ENCODE assay signal across 8 cellular contexts in the genomic region with DNA sequence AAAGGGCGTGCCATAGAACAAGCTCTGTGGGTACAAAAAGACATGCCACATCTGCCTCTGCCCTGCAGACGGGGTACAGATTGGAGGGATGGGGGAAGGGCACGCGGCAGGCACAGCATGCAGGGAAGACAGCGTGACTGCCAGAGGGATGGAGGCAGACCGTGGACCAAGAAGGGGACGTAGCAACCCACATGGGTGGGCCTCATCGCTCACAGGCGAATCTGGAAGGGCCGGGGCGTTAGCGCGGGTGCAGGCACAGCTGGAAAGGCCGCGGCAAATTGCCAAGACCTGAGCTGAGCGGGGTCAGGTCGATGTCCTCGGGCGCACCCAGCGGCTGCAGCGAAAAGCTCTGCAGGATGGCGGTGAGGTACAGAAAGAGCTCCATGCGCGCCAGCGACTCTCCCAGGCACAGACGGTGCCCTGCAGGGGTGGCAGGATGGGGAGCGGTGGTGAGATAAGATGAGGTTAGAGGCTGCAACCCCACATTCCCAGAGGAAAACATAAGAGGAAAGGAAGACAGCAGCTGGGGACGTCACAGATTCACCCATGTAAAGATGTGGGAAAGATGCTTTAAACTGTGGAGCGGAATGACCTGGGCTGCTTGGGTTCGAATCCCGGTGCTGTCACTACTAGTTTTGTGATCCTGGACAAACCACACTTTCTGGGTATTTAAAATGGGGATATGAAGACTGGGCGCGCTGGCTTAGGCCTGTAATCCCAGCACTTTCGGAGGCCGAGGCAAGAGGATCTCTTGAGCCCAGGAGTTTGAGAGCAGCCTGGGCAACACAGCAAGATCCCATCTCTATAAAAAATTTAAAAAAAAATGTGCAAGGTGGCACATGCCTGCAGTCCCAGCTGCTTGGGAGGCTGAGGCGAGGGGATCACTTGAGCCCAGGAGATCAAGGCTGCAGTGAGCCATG. TPM values are rescaled to one million over a fixed set of nuclear protein-coding genes. Genes with fewer than 3 reads are reported as not detected.
DNase-seq lines count a peak whose midpoint lies in the region; ATAC-seq, FAIRE-seq and TF ChIP-seq lines count a peak whose summit lies in the region.
"Not testable (repeated sequence)": the region's sequence is repeated elsewhere in the genome, so short reads cannot be mapped to it uniquely, and the experiment has no call there.

No MANE protein-coding gene starts in this region.

- POLR2A ChIA-PET in GM12878 (lab: Charles Lee) = interaction anchor here (1.0 to 2.9 kb wide), 2 partner anchors 40 to 66 kb away, joined by 4 to 11 read pairs; a partner anchor contains a TSS

- not testable (repeated sequence) for H3K9me3 ChIP-seq in GM12878 (replicated peaks; ENCODE audit: control insufficient read depth, insufficient read depth, low read length)

- SMC1A ChIA-PET in GM12878 (lab: Charles Lee; ENCODE audit: uncharacterized antibody, unreplicated experiment) = interaction anchor here (0.6 to 3.2 kb wide), 10 partner anchors 10 to 1600 kb away, joined by 3 to 56 read pairs (median 4); a partner anchor contains a TSS

- TF ChIP-seq CTCF in GM12878 (IDR thresholded peaks at IDR 0.05 in 2 of 3, conservative IDR thresholded peaks at IDR 0.05 in 1 of 3; ENCODE audit: control insufficient read depth in 2 of 3, extremely low read depth in 1 of 3, insufficient read depth in 1 of 3, low read depth in 3 of 3, low read length in 3 of 3) = peak; percentile 39 to 51 (median 48); a peak in 5 of 6 replicates

- RAD21 ChIA-PET in GM12878 (lab: Charles Lee; ENCODE audit: unreplicated experiment) = interaction anchor here (1.2 to 2.8 kb wide), 7 partner anchors 12 to 156 kb away, joined by 3 to 46 read pairs (median 5); a partner anchor contains a TSS

- H3K4me3 Mint-ChIP-seq in activated CD4-positive, alpha-beta T cell treated with anti-CD3 and anti-CD28 coated beads, Interleukin-2, amount 10 ng/mL, durations not matched to agents 24 days and 14 days = peak overlapping the region; percentile 70

- intact Hi-C loops in activated CD4-positive, alpha-beta T cell treated with anti-CD3 and anti-CD28 coated beads, Interleukin-2, amount 10 ng/mL, durations not matched to agents 24 days and 14 days (cut with micrococcal nuclease) = loop anchor here (1.0 kb wide), 1 partner anchor 156 kb away; no protein-coding TSS in a partner anchor
- intact Hi-C loops in GM12878 (cut with micrococcal nuclease; ENCODE audit: unreplicated experiment) (loop anchor here (1.0 kb wide), 1 partner anchor 156 kb away; no protein-coding TSS in a partner anchor), left cardiac atrium (cut with DNase I) (loop anchor here in 1 of 2 donors (2.0 kb wide), 1 partner anchor 156 kb away; no protein-coding TSS in a partner anchor)

- not testable (repeated sequence) for TF ChIP-seq EP300 in GM12878 (IDR thresholded peaks at IDR 0.05; ENCODE audit: borderline replicate concordance in 1 of 2, control insufficient read depth in 1 of 2, low read depth in 2 of 2, low read length in 2 of 2)

- peaks cover 11% of the 10 kb centered on the region for H3K4me1 ChIP-seq in GM12878 (ENCODE audit: control insufficient read depth, insufficient read depth, low read length)

- not testable (repeated sequence) for H3K36me3 Mint-ChIP-seq in activated CD4-positive, alpha-beta T cell treated with anti-CD3 and anti-CD28 coated beads, Interleukin-2, amount 10 ng/mL, durations not matched to agents 24 days and 14 days (ENCODE audit: low read depth)

- peaks cover 17% of the 10 kb centered on the region for H3K27me3 Mint-ChIP-seq in activated CD4-positive, alpha-beta T cell treated with anti-CD3 and anti-CD28 coated beads, Interleukin-2, amount 10 ng/mL, durations not matched to agents 24 days and 14 days

- H3K79me2 ChIP-seq in GM12878 (ENCODE audit: control insufficient read depth, insufficient read depth, low read length) = not testable (repeated sequence)

- in situ Hi-C loops in Caki2 (cut with HindIII; ENCODE audit: low pct_unique_long_range_greater_than_20kb, low sequenced_read_pairs); GM12878 (cut with MboI): not testable (repeated sequence)

- H3K27me3 ChIP-seq in GM12878 (replicated peaks in 1 of 2; ENCODE audit: control insufficient read depth in 2 of 2, insufficient read depth in 2 of 2, low read length in 1 of 2) = not testable (repeated sequence)

- 0 out of 2 replicates have a peak, but pooled peaks have one; percentile 17 for TF ChIP-seq POLR2A in GM12878 (IDR thresholded peaks at IDR 0.05; ENCODE audit: low read depth, low read length)

- FAIRE-seq in GM12878 (lab: Jason Lieb, UNC) = not testable (repeated sequence)

- not testable (repeated sequence) for H3K27ac ChIP-seq in GM12878 (ENCODE audit: control insufficient read depth, insufficient read depth)

- peak overlapping the region; percentile 48 for H3K4me2 ChIP-seq in GM12878 (ENCODE audit: control insufficient read depth, insufficient read depth)

- TF ChIP-seq RAD21 in GM12878 (IDR thresholded peaks at IDR 0.05; ENCODE audit: insufficient read depth, low read depth, low read length) = not testable (repeated sequence)

- CTCF ChIA-PET in GM12878 (lab: Yijun Ruan, JAX) = interaction anchor here (0.6 to 3.5 kb wide), 22 partner anchors 12 to 443 kb away, joined by 3 to 76 read pairs (median 4); a partner anchor contains a TSS

- H4K20me1 ChIP-seq in GM12878 (ENCODE audit: control insufficient read depth, insufficient read depth) = not testable (repeated sequence)

- DNase-seq in Caki2 (ENCODE audit: low read depth) (peak; percentile 59), NCI-H69 (lab: John Stamatoyannopoulos, UW) (peak; percentile 81), left cardiac atrium (peak; percentile 85), nucleus accumbens (lab: John Stamatoyannopoulos, UW) (peak in 40 of 56 donors; percentile 16 to 78 (median 52))
- DNase-seq in activated CD4-positive, alpha-beta T cell treated with anti-CD3 and anti-CD28 coated beads, Interleukin-2, amount 10 ng/mL, durations not matched to agents 24 days and 14 days = peak; percentile 90
- DNase-seq in GM12878 (ENCODE audit: low read depth, low spot score) = not testable (repeated sequence)
- peak; percentile 50 to 52 for DNase-seq in stimulated activated CD8-positive, alpha-beta memory T cell treated with anti-CD3 and anti-CD28 coated beads, Interleukin-7, amount 100 ng/mL, for 1 hour (ENCODE audit: low read depth in 2 of 2)

- peak; percentile 44 for ATAC-seq in HG02610 (IDR thresholded peaks at IDR 0.05; ENCODE audit: unreplicated experiment)
- peak; percentile 97 for ATAC-seq in GM12878
- ATAC-seq in left cardiac atrium = peak; percentile 87 to 88

- 26% methylated on average over 28 of the region's 36 CpGs for WGBS in GM12878 (ENCODE audit: insufficient coverage, insufficient replicate concordance, low lambda C conversion rate, missing lambda C conversion rate)

- H3K9ac ChIP-seq in GM12878 (ENCODE audit: control insufficient read depth, insufficient read depth, low read length) = not testable (repeated sequence)

- H3K27ac Mint-ChIP-seq in activated CD4-positive, alpha-beta T cell treated with anti-CD3 and anti-CD28 coated beads, Interleukin-2, amount 10 ng/mL, durations not matched to agents 24 days and 14 days = peak overlapping the region; percentile 68

- H3K9me3 Mint-ChIP-seq in activated CD4-positive, alpha-beta T cell treated with anti-CD3 and anti-CD28 coated beads, Interleukin-2, amount 10 ng/mL, durations not matched to agents 24 days and 14 days = not testable (repeated sequence)

- peak overlapping the region; percentile 82 for H2AFZ ChIP-seq in GM12878 (ENCODE audit: control insufficient read depth, low read depth, low read length)

- peaks cover 19% of the 10 kb centered on the region for H3K4me1 Mint-ChIP-seq in activated CD4-positive, alpha-beta T cell treated with anti-CD3 and anti-CD28 coated beads, Interleukin-2, amount 10 ng/mL, durations not matched to agents 24 days and 14 days

- H3K36me3 ChIP-seq in GM12878 (ENCODE audit: control insufficient read depth in 2 of 2, insufficient read depth in 2 of 2, low read length in 1 of 2) = not testable (repeated sequence)

- not testable (repeated sequence) for BruUV-seq in GM12878 (replicated peaks; lab: Mats Ljungman, UMichigan)

- H3K4me3 ChIP-seq in GM12878 = not testable (repeated sequence)

RNA-seq across cellular contexts. Expression of a gene that starts 19.7 kb away (rescaled TPM):
- total RNA-seq in Caki2 (2014; rRNA removed; shearing (Covaris generic); ENCODE audit: low replicate concordance) = 98.8 and 138 TPM in 2 replicates
- total RNA-seq in activated CD4-positive, alpha-beta T cell treated with anti-CD3 and anti-CD28 coated beads, Interleukin-2, amount 10 ng/mL, durations not matched to agents 24 days and 14 days = 88.9 and 94.4 TPM in 2 replicates
- 57.7 and 67.3 TPM in 2 replicates for total RNA-seq in GM12878 (2013; cell fraction: nucleolus; rRNA removed)
- 80.9 and 91.8 TPM in 2 replicates for total RNA-seq in GM12878 (2014; rRNA removed)
- total RNA-seq in GM12878 (2014; rRNA removed; fragmentation: Illumina TruSeq; extraction: Trizol) = 57.7 and 62.5 TPM in 2 replicates
- total RNA-seq in GM12878 (2021) = 89.3 and 90.9 TPM in 2 replicates
- 21.1 TPM for polyA plus RNA-seq in GM12878 (2011; ENCODE audit: low read depth)
- 20.1 and 35.1 TPM in 2 replicates for polyA plus RNA-seq in GM12878 (2011; rRNA removed)
- 50.5 and 76.9 TPM in 2 replicates for polyA plus RNA-seq in GM12878 (2011; cell fraction: cytosol; rRNA removed)
- 87.9 and 107 TPM in 2 replicates for polyA plus RNA-seq in GM12878 (2011; cell fraction: nucleus; rRNA removed)
- polyA plus RNA-seq in GM12878 (2012) = 47.4 and 50.4 TPM in 2 replicates
- polyA plus RNA-seq in GM12878 (2014; fragmentation: Illumina TruSeq; extraction: Trizol) = 20.3 and 49.6 TPM in 2 replicates
- 10 to 100 TPM in 1 of 2 experiments, 1 to 10 TPM in 1; 8.6 to 34.9 TPM for polyA plus RNA-seq in GM12878 (2014; fragmentation: Nextera tagmentation; extraction: Ambion mirVana)
- polyA plus RNA-seq in GM12878 (2014; rRNA removed) = 88.6 and 94.4 TPM in 2 replicates
- polyA plus RNA-seq in GM12878 (2016; fragmentation: Nextera tagmentation; extraction: Ambion mirVana) = 10 to 100 TPM; 71.1 to 93.0 TPM
- 28.0 and 58.9 TPM in 2 replicates for polyA minus RNA-seq in GM12878 (2011; rRNA and poly(A)+ RNA removed)
- polyA minus RNA-seq in GM12878 (2011; cell fraction: cytosol; rRNA and poly(A)+ RNA removed) = 25.8 and 29.5 TPM in 2 replicates
- 23.2 and 46.2 TPM in 2 replicates for polyA minus RNA-seq in GM12878 (2011; cell fraction: nucleus; rRNA and poly(A)+ RNA removed)
- 10 to 100 TPM; 66.7 to 67.5 TPM for total RNA-seq in left cardiac atrium

RNA-seq across cellular contexts. Expression of a gene that starts 31.5 kb away (rescaled TPM):
- not detected in 2 replicates for total RNA-seq in Caki2 (2014; rRNA removed; shearing (Covaris generic); ENCODE audit: low replicate concordance)
- total RNA-seq in activated CD4-positive, alpha-beta T cell treated with anti-CD3 and anti-CD28 coated beads, Interleukin-2, amount 10 ng/mL, durations not matched to agents 24 days and 14 days = not detected in 2 replicates
- total RNA-seq in GM12878 (2013; cell fraction: nucleolus; rRNA removed) = not detected in 2 replicates
- not detected in 2 replicates for total RNA-seq in GM12878 (2014; rRNA removed)
- not detected in 2 replicates for total RNA-seq in GM12878 (2014; rRNA removed; fragmentation: Illumina TruSeq; extraction: Trizol)
- total RNA-seq in GM12878 (2021) = 0.58 and 0.97 TPM in 2 replicates
- polyA plus RNA-seq in GM12878 (2011; ENCODE audit: low read depth) = not detected
- not detected in 2 replicates for polyA plus RNA-seq in GM12878 (2011; rRNA removed)
- not detected in 2 replicates for polyA plus RNA-seq in GM12878 (2011; cell fraction: cytosol; rRNA removed)
- not detected in 2 replicates for polyA plus RNA-seq in GM12878 (2011; cell fraction: nucleus; rRNA removed)
- not detected in 2 replicates for polyA plus RNA-seq in GM12878 (2012)
- not detected in 2 replicates for polyA plus RNA-seq in GM12878 (2014; fragmentation: Illumina TruSeq; extraction: Trizol)
- polyA plus RNA-seq in GM12878 (2014; fragmentation: Nextera tagmentation; extraction: Ambion mirVana) = not detected
- polyA plus RNA-seq in GM12878 (2014; rRNA removed) = not detected in 2 replicates
- polyA plus RNA-seq in GM12878 (2016; fragmentation: Nextera tagmentation; extraction: Ambion mirVana) = not detected
- polyA minus RNA-seq in GM12878 (2011; rRNA and poly(A)+ RNA removed) = not detected in 2 replicates
- polyA minus RNA-seq in GM12878 (2011; cell fraction: cytosol; rRNA and poly(A)+ RNA removed) = not detected in 2 replicates
- polyA minus RNA-seq in GM12878 (2011; cell fraction: nucleus; rRNA and poly(A)+ RNA removed) = not detected in 2 replicates
- not detected for total RNA-seq in left cardiac atrium

RNA-seq across cellular contexts. Expression of a gene that starts 40.7 kb away (rescaled TPM):
- total RNA-seq in Caki2 (2014; rRNA removed; shearing (Covaris generic); ENCODE audit: low replicate concordance) = 62.7 and 79.7 TPM in 2 replicates
- 36.3 and 41.0 TPM in 2 replicates for total RNA-seq in activated CD4-positive, alpha-beta T cell treated with anti-CD3 and anti-CD28 coated beads, Interleukin-2, amount 10 ng/mL, durations not matched to agents 24 days and 14 days
- 5.2 and 5.7 TPM in 2 replicates for total RNA-seq in GM12878 (2013; cell fraction: nucleolus; rRNA removed)
- total RNA-seq in GM12878 (2014; rRNA removed) (27.8 and 30.4 TPM in 2 replicates), GM12878 (2014; rRNA removed; fragmentation: Illumina TruSeq; extraction: Trizol) (9.8 and 11.5 TPM in 2 replicates), GM12878 (2021) (32.9 and 38.2 TPM in 2 replicates), left cardiac atrium (10 to 100 TPM; 15.9 to 17.5 TPM)
- polyA plus RNA-seq in GM12878 (2011; ENCODE audit: low read depth) = 11.8 TPM
- polyA plus RNA-seq in GM12878 (2011; rRNA removed) (14.9 and 25.1 TPM in 2 replicates), GM12878 (2014; fragmentation: Illumina TruSeq; extraction: Trizol) (3.5 and 13.7 TPM in 2 replicates), GM12878 (2014; fragmentation: Nextera tagmentation; extraction: Ambion mirVana) (1 to 10 TPM in 1 of 2 experiments, under 1 TPM in 1; 0.60 to 3.2 TPM), GM12878 (2014; rRNA removed) (43.1 and 51.5 TPM in 2 replicates), GM12878 (2016; fragmentation: Nextera tagmentation; extraction: Ambion mirVana) (10 to 100 TPM; 47.9 to 50.0 TPM)
- polyA plus RNA-seq in GM12878 (2011; cell fraction: cytosol; rRNA removed) = 40.3 and 56.5 TPM in 2 replicates
- polyA plus RNA-seq in GM12878 (2011; cell fraction: nucleus; rRNA removed) = 38.3 and 42.5 TPM in 2 replicates
- polyA plus RNA-seq in GM12878 (2012) = 26.6 and 31.5 TPM in 2 replicates
- polyA minus RNA-seq in GM12878 (2011; rRNA and poly(A)+ RNA removed) = 10.3 and 16.6 TPM in 2 replicates
- 3.3 and 6.8 TPM in 2 replicates for polyA minus RNA-seq in GM12878 (2011; cell fraction: cytosol; rRNA and poly(A)+ RNA removed)
- polyA minus RNA-seq in GM12878 (2011; cell fraction: nucleus; rRNA and poly(A)+ RNA removed) = 4.6 and 5.7 TPM in 2 replicates

RNA-seq across cellular contexts. Expression of a gene that starts 43.4 kb away (rescaled TPM):
- not detected in 2 replicates for total RNA-seq in Caki2 (2014; rRNA removed; shearing (Covaris generic); ENCODE audit: low replicate concordance)
- total RNA-seq in activated CD4-positive, alpha-beta T cell treated with anti-CD3 and anti-CD28 coated beads, Interleukin-2, amount 10 ng/mL, durations not matched to agents 24 days and 14 days = 0.56 TPM in 1 of 2 replicates, not detected in the other
- total RNA-seq in GM12878 (2013; cell fraction: nucleolus; rRNA removed) = 2.6 and 3.0 TPM in 2 replicates
- 0.33 and 0.40 TPM in 2 replicates for total RNA-seq in GM12878 (2014; rRNA removed)
- total RNA-seq in GM12878 (2014; rRNA removed; fragmentation: Illumina TruSeq; extraction: Trizol) = not detected in 2 replicates
- total RNA-seq in GM12878 (2021) = 0.92 TPM in 1 of 2 replicates, not detected in the other
- polyA plus RNA-seq in GM12878 (2011; ENCODE audit: low read depth) = not detected
- polyA plus RNA-seq in GM12878 (2011; rRNA removed) = 0.16 and 0.39 TPM in 2 replicates
- 0.52 TPM in 1 of 2 replicates, not detected in the other for polyA plus RNA-seq in GM12878 (2011; cell fraction: cytosol; rRNA removed)
- polyA plus RNA-seq in GM12878 (2011; cell fraction: nucleus; rRNA removed) = 0.63 and 1.2 TPM in 2 replicates
- 0.49 and 0.74 TPM in 2 replicates for polyA plus RNA-seq in GM12878 (2012)
- not detected in 2 replicates for polyA plus RNA-seq in GM12878 (2014; fragmentation: Illumina TruSeq; extraction: Trizol)
- polyA plus RNA-seq in GM12878 (2014; fragmentation: Nextera tagmentation; extraction: Ambion mirVana) = 1 to 10 TPM; 1.4 to 1.6 TPM
- polyA plus RNA-seq in GM12878 (2014; rRNA removed) = 0.36 TPM in 1 of 2 replicates, not detected in the other
- 1 to 10 TPM; 1.6 to 2.7 TPM for polyA plus RNA-seq in GM12878 (2016; fragmentation: Nextera tagmentation; extraction: Ambion mirVana)
- not detected in 2 replicates for polyA minus RNA-seq in GM12878 (2011; rRNA and poly(A)+ RNA removed)
- not detected in 2 replicates for polyA minus RNA-seq in GM12878 (2011; cell fraction: cytosol; rRNA and poly(A)+ RNA removed)
- 0.97 TPM in 1 of 2 replicates, not detected in the other for polyA minus RNA-seq in GM12878 (2011; cell fraction: nucleus; rRNA and poly(A)+ RNA removed)
- total RNA-seq in left cardiac atrium = 1 to 10 TPM in 1 of 2 donors, under 1 TPM in 1; 0.97 to 1.8 TPM

Comparison
In these comparisons a context has a peak if more than half of its experiments do, and no peak if none do; other contexts are left out.
1. ATAC-seq: peak in every context shown above with its lines; median percentile 97 in GM12878; 88 in left cardiac atrium; 44 in HG02610.